6 cellular contexts compared by ENCODE assay signal in genomic region chr20:42915081-42915480, GRCh38.
"Had no signal": no experiment of that assay in that cellular context is flagged by ENCODE, and none has a peak within 500 bp of the region (broad histone marks: within the 10 kb centered on the region; RNA-seq: fewer than 3 reads in every experiment).

No MANE protein-coding gene starts in this region.

- H2AFZ ChIP-seq: GM23248 had no signal

- H3K9ac ChIP-seq: GM23248 had no signal

- H3K27ac Mint-ChIP-seq: H9, IgD-negative memory B cell had no signal

- H3K4me3 ChIP-seq: GM23248 had no signal

- DNase-seq: GM23248, GOT3, H9, HCEC 1CT, KBM-7 had no signal

- H3K27ac ChIP-seq: GM23248 had no signal

- H3K36me3 Mint-ChIP-seq: IgD-negative memory B cell had no signal

- H3K4me3 Mint-ChIP-seq: H9 had no signal

- H3K4me1 Mint-ChIP-seq: IgD-negative memory B cell had no signal

- H3K27me3 Mint-ChIP-seq: IgD-negative memory B cell had no signal
